19 cellular contexts compared by ENCODE assay signal in the genomic region with DNA sequence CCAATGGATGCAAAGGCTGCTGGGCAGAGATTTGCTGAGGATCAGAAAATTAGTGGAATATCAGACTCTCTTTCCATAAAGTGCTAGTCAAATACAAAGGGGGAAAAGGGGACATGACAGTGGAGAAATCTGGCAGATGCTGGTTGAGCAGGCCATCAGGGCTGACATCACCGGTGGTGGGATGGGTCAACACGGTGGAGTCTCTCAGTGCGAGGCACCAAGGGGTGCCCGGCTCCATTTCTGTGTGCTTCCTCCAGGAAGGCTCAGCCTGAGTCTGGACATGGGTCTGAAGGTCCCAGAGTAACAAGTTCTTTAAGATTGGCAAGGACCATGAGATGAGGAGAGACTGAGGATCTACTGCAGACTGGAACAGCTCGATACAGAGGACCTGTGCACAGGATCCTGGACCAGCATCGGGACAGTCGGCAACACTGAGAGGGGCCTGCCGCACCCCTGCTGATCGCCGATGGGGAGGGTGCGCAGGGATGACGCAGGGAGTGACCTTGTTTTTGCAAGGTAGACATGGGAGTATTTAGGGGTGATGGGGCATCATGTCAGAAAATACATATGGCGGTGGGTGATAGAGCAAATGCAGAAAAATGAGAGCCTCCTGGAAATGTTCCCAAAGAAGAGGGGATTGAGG.
DNase-seq lines count a peak whose midpoint lies in the region; ATAC-seq and TF ChIP-seq lines count a peak whose summit lies in the region.
"Had no signal": no experiment of that assay in that cellular context is flagged by ENCODE, and none has a peak within 500 bp of the region (broad histone marks: within the 10 kb centered on the region; RNA-seq: fewer than 3 reads in every experiment).

No MANE protein-coding gene starts in this region.

- DNase-seq in cardiac septum (ENCODE audit: low spot score) (peak; percentile 71), right cardiac atrium (no peak), coronary artery (ENCODE audit: low spot score) (peak; percentile 8), mesenteric fat pad (ENCODE audit: low spot score) (peak; percentile 60), sigmoid colon (peak; percentile 59)
- DNase-seq in stimulated activated CD4-positive, alpha-beta T cell treated with anti-CD3 and anti-CD28 coated beads, Interleukin-4, amount 100 ng/mL, for 1 hour: no peak
- DNase-seq: CD4-positive, alpha-beta T cell; CD8-positive, alpha-beta memory T cell; DMS 273 treated with DMSO at 0.1 percent for 48 hours; DMS79; EL; GDM1; GM23248; H9 had no signal

- no peak overlapping the region for H3K27ac ChIP-seq in right cardiac atrium (ENCODE audit: low read length)
- H3K27ac ChIP-seq in coronary artery: no peak overlapping the region
- H3K27ac ChIP-seq in sigmoid colon: no peak overlapping the region
- H3K27ac ChIP-seq: BLaER1, C4-2B, GM23248 had no signal

- TF ChIP-seq POLR2A in sigmoid colon (IDR thresholded peaks at IDR 0.05): no peak

- 93% methylated on average over 13 of the region's 13 CpGs for WGBS in right cardiac atrium
- WGBS in sigmoid colon, 2 donors: 91 to 97% methylated on average over 13 of the region's 13 CpGs

- H3K9me3 ChIP-seq in right cardiac atrium (ENCODE audit: control insufficient read depth, low read length): no peaks in the 10 kb centered on the region
- H3K9me3 ChIP-seq in sigmoid colon: no peaks in the 10 kb centered on the region
- H3K9me3 ChIP-seq: BLaER1 had no signal

- no peak for TF ChIP-seq EP300 in sigmoid colon (IDR thresholded peaks at IDR 0.05)

- intact Hi-C loops in cardiac septum (cut with DNase I): no loop called here
- intact Hi-C loops in right cardiac atrium (cut with DNase I): no loop called here
- intact Hi-C loops in sigmoid colon (cut with DNase I): no loop called here

- TF ChIP-seq CTCF in coronary artery (IDR thresholded peaks at IDR 0.05) (no peak), sigmoid colon (IDR thresholded peaks at IDR 0.05) (no peak)

- no peaks in the 10 kb centered on the region for H3K4me1 ChIP-seq in right cardiac atrium (ENCODE audit: control insufficient read depth, insufficient read depth, low read length)
- H3K4me1 ChIP-seq in sigmoid colon: no peaks in the 10 kb centered on the region

- ATAC-seq in right cardiac atrium (no peak), HG03354 (IDR thresholded peaks at IDR 0.05; ENCODE audit: poor library complexity, severe bottlenecking, unreplicated experiment) (no peak), HG03280 (IDR thresholded peaks at IDR 0.05; ENCODE audit: unreplicated experiment) (no peak)
- ATAC-seq: GM12878 had no signal

- no peak overlapping the region for H3K4me3 ChIP-seq in right cardiac atrium (ENCODE audit: low read length)
- H3K4me3 ChIP-seq in coronary artery: no peak overlapping the region
- no peak overlapping the region for H3K4me3 ChIP-seq in sigmoid colon
- H3K4me3 ChIP-seq: BLaER1, GM12878, GM23248 had no signal

- H3K27me3 ChIP-seq in right cardiac atrium (ENCODE audit: control insufficient read depth, insufficient read depth) (no peaks in the 10 kb centered on the region), sigmoid colon (no peaks in the 10 kb centered on the region)
- H3K27me3 ChIP-seq: BLaER1 had no signal

- peaks cover 13 to 98% (median 35%) of the 10 kb centered on the region in 4 donors for H3K36me3 ChIP-seq in sigmoid colon

Comparison
In these comparisons a context has a peak if more than half of its experiments do, and no peak if none do; other contexts are left out.
1. DNase-seq: peak in cardiac septum (single experiment), coronary artery (single experiment), mesenteric fat pad (single experiment) and sigmoid colon (single experiment); none in right cardiac atrium (0 of 3) and stimulated activated CD4-positive, alpha-beta T cell treated with anti-CD3 and anti-CD28 coated beads, Interleukin-4, amount 100 ng/mL, for 1 hour (single experiment).